9 cellular contexts compared by ENCODE assay signal in the genomic region with DNA sequence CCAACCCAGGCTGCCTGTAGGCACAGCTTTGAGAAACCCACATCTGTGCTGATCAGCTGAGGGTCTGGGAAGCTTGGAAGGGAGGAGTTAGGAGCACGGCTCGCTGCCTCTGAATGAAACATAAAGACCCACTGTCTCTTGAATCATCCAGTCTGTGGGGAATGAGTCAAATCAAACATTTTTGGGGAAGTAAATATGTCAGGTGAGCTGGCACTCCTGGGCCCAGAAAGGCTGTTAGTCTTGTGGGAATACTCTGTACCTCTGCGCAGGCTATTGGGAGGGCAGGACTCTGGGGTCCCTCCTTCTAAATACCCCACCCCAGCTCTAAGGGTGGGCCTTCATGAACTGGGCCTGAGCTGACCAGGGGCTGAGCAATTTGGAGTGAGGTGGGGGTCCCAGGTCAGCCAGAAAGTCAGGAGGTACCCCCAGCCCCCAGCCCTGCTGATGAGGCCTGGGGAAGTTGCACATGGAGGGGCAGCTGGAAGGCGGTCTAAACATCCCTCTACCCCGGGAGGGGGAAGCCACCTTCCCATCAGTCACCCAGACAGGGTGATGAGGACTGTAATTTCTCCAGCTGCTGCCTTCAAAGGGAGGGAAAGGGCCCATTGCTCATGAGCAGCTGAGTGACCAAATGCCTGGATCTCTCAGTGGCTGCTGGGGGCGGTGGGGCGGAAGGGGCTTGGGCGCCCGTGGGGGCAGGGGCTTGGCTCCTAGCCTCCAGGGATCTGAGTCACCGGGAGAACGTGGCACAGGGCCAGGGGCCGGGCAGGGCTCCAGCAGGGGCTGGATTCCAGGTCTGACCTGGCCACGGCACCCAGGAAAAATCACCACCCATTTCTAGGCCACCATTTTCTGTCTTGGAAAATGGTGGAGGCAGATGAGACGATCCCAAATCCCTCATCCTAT. TPM values are rescaled to one million over a fixed set of nuclear protein-coding genes. Genes with fewer than 3 reads are reported as not detected.
DNase-seq lines count a peak whose midpoint lies in the region; ATAC-seq and TF ChIP-seq lines count a peak whose summit lies in the region.
"Had no signal": no experiment of that assay in that cellular context is flagged by ENCODE, and none has a peak within 500 bp of the region (broad histone marks: within the 10 kb centered on the region; RNA-seq: fewer than 3 reads in every experiment).

No MANE protein-coding gene starts in this region.

- no peak for TF ChIP-seq POLR2A in heart left ventricle (IDR thresholded peaks at IDR 0.05)

- no TSS peak for BruUV-seq in PC-3 (replicated peaks; lab: Mats Ljungman, UMichigan)

- no peaks in the 10 kb centered on the region for H3K9me3 ChIP-seq in PC-3 (ENCODE audit: low read length)
- no peaks in the 10 kb centered on the region for H3K9me3 ChIP-seq in heart left ventricle

- no peaks in the 10 kb centered on the region for H3K79me2 ChIP-seq in PC-3 (ENCODE audit: low read length)

- H3K4me3 ChIP-seq in PC-3 (ENCODE audit: low read length), result peak overlapping the region; percentile 64
- no peak overlapping the region for H3K4me3 ChIP-seq in heart left ventricle

- POLR2A ChIA-PET in PC-3 (lab: Charles Lee; ENCODE audit: unreplicated experiment), result interaction anchor here (0.7 kb wide), 1 partner anchor 238 kb away, joined by 3 read pairs; no protein-coding TSS in a partner anchor

- peaks cover 15 to 25% of the 10 kb centered on the region in 2 donors for H3K27me3 Mint-ChIP-seq in natural killer cell (ENCODE audit: low read depth in 2 of 2)

- peak overlapping the region; percentile 92 for H3K9ac ChIP-seq in PC-3 (ENCODE audit: low read length)

- H3K27me3 ChIP-seq in PC-3 (ENCODE audit: low read length), result no peaks in the 10 kb centered on the region
- peaks cover 0 to 24% (median 3%) of the 10 kb centered on the region in 9 donors for H3K27me3 ChIP-seq in heart left ventricle

- H2AFZ ChIP-seq in PC-3 (ENCODE audit: low read length), result no peak overlapping the region

- H3K4me1 ChIP-seq in PC-3 (ENCODE audit: insufficient read depth, low read length) (peaks cover 40% of the 10 kb centered on the region), heart left ventricle (peaks cover 0 to 26% (median 11%) of the 10 kb centered on the region in 12 donors)

- H4K20me1 ChIP-seq in PC-3 (ENCODE audit: low read length), result no peaks in the 10 kb centered on the region

- intact Hi-C loops in PC-3 (cut with micrococcal nuclease), result no loop called here
- intact Hi-C loops in heart left ventricle (cut with DNase I), result loop anchor here in 1 of 10 donors (1.0 kb wide), 1 partner anchor 55 kb away; no protein-coding TSS in a partner anchor
- intact Hi-C loops in natural killer cell (cut with micrococcal nuclease), result no loop called here

- H3K4me2 ChIP-seq in PC-3 (ENCODE audit: low read length), result peak overlapping the region; percentile 98

- no peaks in the 10 kb centered on the region for H3K9me3 Mint-ChIP-seq in natural killer cell

- H3K27ac ChIP-seq in PC-3 (ENCODE audit: low read length), result peak overlapping the region; percentile 100
- no peak overlapping the region for H3K27ac ChIP-seq in heart left ventricle

- no peaks in the 10 kb centered on the region for H3K9me2 ChIP-seq in PC-3 (replicated peaks; ENCODE audit: low read length)

- WGBS in heart left ventricle, 4 donors, result 38 to 48% (median 42%) methylated on average over 11 to 14 of the region's 14 CpGs

- H3K36me3 Mint-ChIP-seq in natural killer cell, result no peaks in the 10 kb centered on the region

- H3K36me3 ChIP-seq in PC-3 (ENCODE audit: low read depth, low read length), result no peaks in the 10 kb centered on the region
- no peaks in the 10 kb centered on the region for H3K36me3 ChIP-seq in heart left ventricle

- CTCF ChIA-PET in PC-3 (lab: Charles Lee), result interaction anchor here (0.6 to 1.0 kb wide), 2 partner anchors 59 to 157 kb away, joined by 3 read pairs; no protein-coding TSS in a partner anchor

- ATAC-seq in PC-3 (peak; percentile 70), heart left ventricle (peak in 2 of 4 donors; percentile 20 to 30), GM21723 (IDR thresholded peaks at IDR 0.05; ENCODE audit: unreplicated experiment) (no peak), natural killer cell (no peak)

- no peak overlapping the region for H3K27ac Mint-ChIP-seq in natural killer cell

- no peak for TF ChIP-seq CTCF in PC-3 (conservative IDR thresholded peaks at IDR 0.05; ENCODE audit: low read depth, low read length)
- TF ChIP-seq CTCF in heart left ventricle (IDR thresholded peaks at IDR 0.05), result no peak
- TF ChIP-seq CTCF in natural killer cell (IDR thresholded peaks at IDR 0.05), result no peak

- H3K4me3 Mint-ChIP-seq in natural killer cell, result no peak overlapping the region

- peaks cover 0 to 10% of the 10 kb centered on the region in 2 donors for H3K4me1 Mint-ChIP-seq in natural killer cell

- no peaks in the 10 kb centered on the region for H3F3A ChIP-seq in PC-3 (ENCODE audit: low read length, unreplicated experiment)

- DNase-seq in AG08395 (ENCODE audit: low spot score) (peak; percentile 43), GM19240 (ENCODE audit: insufficient read length, low spot score) (peak; percentile 43), PC-3 (peak; percentile 92), heart left ventricle (peak; percentile 30 to 81 (median 60)), AML-193 (lab: John Stamatoyannopoulos, UW) (no peak), natural killer cell (no peak)
- no peak for DNase-seq in stimulated activated CD4-positive, alpha-beta T cell treated with anti-CD3 and anti-CD28 coated beads, Interleukin-4, amount 100 ng/mL, for 1 hour

RNA-seq across cellular contexts. Expression of gene FIBCD1, which starts 10.8 kb away (rescaled TPM):
- total RNA-seq in PC-3 (2014; rRNA removed) (7.5 and 8.9 TPM in 2 replicates), heart left ventricle (1 to 10 TPM in 4 of 9 donors, under 1 TPM in 3, not detected in 2; 0.24 to 2.3 (median 1.1) TPM), natural killer cell (not detected)
- 1 to 10 TPM; 2.9 to 3.9 TPM for polyA plus RNA-seq in heart left ventricle

RNA-seq across cellular contexts. Expression of gene QRFP, which starts 31.6 kb away (rescaled TPM):
- total RNA-seq in PC-3 (2014; rRNA removed) (not detected in 2 replicates), heart left ventricle (not detected), natural killer cell (not detected)
- polyA plus RNA-seq in heart left ventricle, result not detected
- total RNA-seq: dermis microvascular lymphatic vessel endothelial cell had no signal

Comparison
In these comparisons a context has a peak if more than half of its experiments do, and no peak if none do; other contexts are left out.
1. DNase-seq: peak in AG08395 (single experiment), GM19240 (single experiment), PC-3 (single experiment) and heart left ventricle (5 of 5); none in AML-193 (0 of 2), stimulated activated CD4-positive, alpha-beta T cell treated with anti-CD3 and anti-CD28 coated beads, Interleukin-4, amount 100 ng/mL, for 1 hour (single experiment) and natural killer cell (single experiment).